Comparison of ENCODE assay signal across 9 cellular contexts in the genomic region with DNA sequence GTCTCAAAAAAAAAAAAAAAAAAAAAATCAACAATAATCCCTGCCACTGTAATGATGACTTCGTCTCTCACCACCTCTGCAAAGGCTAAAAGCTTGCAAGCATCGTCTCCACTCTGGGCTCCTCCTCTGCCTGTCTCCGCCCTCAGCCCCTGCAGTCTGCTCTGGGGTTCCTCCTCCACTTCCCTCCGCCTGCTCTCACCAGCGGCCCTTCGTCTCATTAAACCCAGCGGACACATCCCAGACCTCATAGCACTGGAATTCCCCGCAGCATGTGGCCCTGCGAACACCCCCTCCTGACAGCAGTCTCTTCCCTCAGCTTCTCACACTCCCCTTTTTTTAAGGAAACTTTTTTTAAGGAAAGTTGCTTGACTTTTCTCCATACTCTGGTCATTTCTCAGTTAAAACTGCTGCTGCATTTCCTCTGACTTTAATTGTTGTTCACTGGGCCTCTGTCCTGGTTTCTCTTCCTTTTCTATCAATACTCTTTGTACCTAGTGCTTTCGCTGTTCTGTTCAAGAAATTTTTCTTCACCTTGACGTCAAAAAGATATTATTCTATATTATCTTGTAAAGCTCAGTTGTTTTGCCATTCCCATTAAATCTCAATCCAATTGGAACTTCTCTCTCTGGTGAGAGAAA.
DNase-seq lines count a peak whose midpoint lies in the region; ATAC-seq and TF ChIP-seq lines count a peak whose summit lies in the region.
"Had no signal": no experiment of that assay in that cellular context is flagged by ENCODE, and none has a peak within 500 bp of the region (broad histone marks: within the 10 kb centered on the region; RNA-seq: fewer than 3 reads in every experiment).

No MANE protein-coding gene starts in this region.

- no peaks in the 10 kb centered on the region for H3F3A ChIP-seq in PC-9 (ENCODE audit: insufficient read depth, low read depth)

- H3K36me3 ChIP-seq in SJCRH30 (no peaks in the 10 kb centered on the region), heart left ventricle (no peaks in the 10 kb centered on the region), PC-9 (ENCODE audit: low read depth) (no peaks in the 10 kb centered on the region)

- H4K20me1 ChIP-seq in PC-9 (ENCODE audit: insufficient read depth): no peaks in the 10 kb centered on the region

- peak; percentile 15 for DNase-seq in GM12865 (ENCODE audit: low read depth)
- DNase-seq in SJCRH30: peak; percentile 22 to 42
- DNase-seq in heart left ventricle: peak; percentile 65 to 77 (median 71)
- DNase-seq in pons (ENCODE audit: low spot score): peak; percentile 19
- no peak for DNase-seq in activated naive CD4-positive, alpha-beta T cell treated with Interleukin-2 at 50 U/mL for 16 hours
- no peak for DNase-seq in PC-9
- DNase-seq in NCI-H1694 (lab: John Stamatoyannopoulos, UW): no peak
- DNase-seq: activated CD4-positive, alpha-beta T cell treated with anti-CD3 and anti-CD28 coated beads, Interleukin-2, amount 10 ng/mL, durations not matched to agents 24 days and 14 days had no signal

- no peaks in the 10 kb centered on the region for H3K79me2 ChIP-seq in PC-9 (ENCODE audit: low read depth)

- no TSS peak for BruUV-seq in PC-9 (replicated peaks; lab: Mats Ljungman, UMichigan)

- H3K4me2 ChIP-seq in PC-9: no peak overlapping the region

- H3K9me2 ChIP-seq in PC-9 (ENCODE audit: insufficient read depth): peaks cover 4% of the 10 kb centered on the region; the same call in 1 of the 2 replicates

- TF ChIP-seq CTCF in GM12865 (IDR thresholded peaks at IDR 0.05; ENCODE audit: insufficient read depth, low read depth, low read length, missing control alignments) (no peak), heart left ventricle (IDR thresholded peaks at IDR 0.05) (no peak), PC-9 (conservative IDR thresholded peaks at IDR 0.05) (no peak)

- POLR2A ChIA-PET in PC-9 (lab: Charles Lee; ENCODE audit: unreplicated experiment): no interaction called here

- CTCF ChIA-PET in PC-9 (lab: Charles Lee): interaction anchor here (0.7 kb wide), 1 partner anchor 110 kb away, joined by 5 read pairs; no protein-coding TSS in a partner anchor

- H3K27ac ChIP-seq in SJCRH30 (no peak overlapping the region), heart left ventricle (peak overlapping the region in 10 of 12 donors; percentile 5 to 73 (median 51)), PC-9 (no peak overlapping the region)

- peak; percentile 60 to 98 (median 92) for ATAC-seq in heart left ventricle
- ATAC-seq in GM21825 (IDR thresholded peaks at IDR 0.05; ENCODE audit: unreplicated experiment): no peak

- H3K9me3 ChIP-seq in SJCRH30 (replicated peaks) (no peaks in the 10 kb centered on the region), heart left ventricle (no peaks in the 10 kb centered on the region), PC-9 (ENCODE audit: insufficient read depth, low read depth) (no peaks in the 10 kb centered on the region)

- H3K4me3 ChIP-seq in GM12865 (ENCODE audit: low read depth, low read length) (no peak overlapping the region), SJCRH30 (no peak overlapping the region), heart left ventricle (peak overlapping the region in 1 of 12 donors; percentile 14), PC-9 (no peak overlapping the region)

- H3K27me3 ChIP-seq in SJCRH30 (peaks cover 2% of the 10 kb centered on the region; the same call in 1 of the 2 replicates), heart left ventricle (no peaks in the 10 kb centered on the region), PC-9 (ENCODE audit: insufficient read depth, low read depth) (no peaks in the 10 kb centered on the region)

- intact Hi-C loops in heart left ventricle (cut with DNase I) (no loop called here), PC-9 (cut with micrococcal nuclease; ENCODE audit: unreplicated experiment) (no loop called here)

- H2AFZ ChIP-seq in PC-9: no peak overlapping the region

- 24 to 35% (median 30%) methylated on average over 11 of the region's 11 CpGs for WGBS in heart left ventricle, 4 donors

- no peaks in the 10 kb centered on the region for H3K4me1 ChIP-seq in SJCRH30
- peaks cover 0 to 19% (median 4%) of the 10 kb centered on the region in 12 donors for H3K4me1 ChIP-seq in heart left ventricle
- H3K4me1 ChIP-seq in PC-9 (replicated peaks; ENCODE audit: insufficient read depth): peaks cover 16% of the 10 kb centered on the region

- no peak for TF ChIP-seq POLR2A in heart left ventricle (IDR thresholded peaks at IDR 0.05)

Comparison
In these comparisons a context has a peak if more than half of its experiments do, and no peak if none do; other contexts are left out.
1. DNase-seq: peak in GM12865 (single experiment), SJCRH30 (2 of 2), heart left ventricle (5 of 5) and pons (single experiment); none in activated naive CD4-positive, alpha-beta T cell treated with Interleukin-2 at 50 U/mL for 16 hours (single experiment), PC-9 (0 of 2) and NCI-H1694 (single experiment).
2. H3K27ac ChIP-seq: peak in heart left ventricle (10 of 12); none in SJCRH30 (single experiment) and PC-9 (single experiment).